2 cellular contexts compared by ENCODE assay signal in genomic region chr2:46508734-46509133, GRCh38.
A peak's percentile ranks its signal among the peaks of the same experiment; 100 is the strongest.
TF ChIP-seq lines count a peak whose summit lies in the region.

No MANE protein-coding gene starts in this region.

TF ChIP-seq in K562, 482 proteins besides CTCF, POLR2A, EP300 and RAD21:
- TF ChIP-seq E2F6 (IDR thresholded peaks at IDR 0.05; ENCODE audit: borderline replicate concordance in 1 of 2, extremely low read depth in 1 of 2, insufficient read depth in 1 of 2, insufficient read length in 1 of 2, low read depth in 1 of 2, low read length in 1 of 2, poor library complexity in 1 of 2, severe bottlenecking in 1 of 2) (peak in 1 of 2 experiments; percentile 21), GTF3C2 (IDR thresholded peaks at IDR 0.05; ENCODE audit: borderline replicate concordance, extremely low read depth, insufficient read length) (no peak)

TF ChIP-seq in H1, 55 proteins besides CTCF, POLR2A, EP300 and RAD21:
- TF ChIP-seq MAX (IDR thresholded peaks at IDR 0.05) (no peak), MAFK (IDR thresholded peaks at IDR 0.05; ENCODE audit: low read depth, low read length) (no peak), POU5F1 (IDR thresholded peaks at IDR 0.05; ENCODE audit: low read depth, low read length) (no peak), RNF2 (IDR thresholded peaks at IDR 0.05; ENCODE audit: borderline replicate concordance, low read depth, low read length, missing control alignments, poor library complexity, severe bottlenecking) (no peak), RXRA (IDR thresholded peaks at IDR 0.05; ENCODE audit: insufficient read depth, low read depth, low read length) (no peak), YY1 (IDR thresholded peaks at IDR 0.05; ENCODE audit: low read depth, low read length) (no peak), SP1 (IDR thresholded peaks at IDR 0.05; ENCODE audit: low read depth, low read length) (no peak), E2F6 (IDR thresholded peaks at IDR 0.05) (no peak), TAF7 (optimal IDR thresholded peaks at IDR 0.05; ENCODE audit: borderline replicate concordance, low read depth, low read length) (no peak), SAP30 (IDR thresholded peaks at IDR 0.05; ENCODE audit: insufficient read depth, insufficient replicate concordance, low read length) (no peak), SP4 (IDR thresholded peaks at IDR 0.05; ENCODE audit: low read length) (no peak), HDAC6 (IDR thresholded peaks at IDR 0.05; ENCODE audit: low read depth, low read length) (no peak), SP2 (IDR thresholded peaks at IDR 0.05; ENCODE audit: low read length) (no peak), CHD7 (IDR thresholded peaks at IDR 0.05; ENCODE audit: insufficient replicate concordance, low read length) (no peak), CREB1 (IDR thresholded peaks at IDR 0.05) (no peak), HDAC2 (IDR thresholded peaks at IDR 0.05; ENCODE audit: borderline replicate concordance in 1 of 2, low read depth in 2 of 2, low read length in 2 of 2) (no peak), SIRT6 (IDR thresholded peaks at IDR 0.05; ENCODE audit: low read length) (no peak), RFX5 (IDR thresholded peaks at IDR 0.05; ENCODE audit: borderline replicate concordance, low read depth, low read length) (no peak), GTF2F1 (IDR thresholded peaks at IDR 0.05; ENCODE audit: borderline replicate concordance, low read depth, low read length) (no peak)
